In genomic region chr19:31598730-31599238, GRCh38 we compare ENCODE assay signal across 23 cellular contexts.
DNase-seq lines count a peak whose midpoint lies in the region; ATAC-seq and TF ChIP-seq lines count a peak whose summit lies in the region.
"Had no signal": no experiment of that assay in that cellular context is flagged by ENCODE, and none has a peak within 500 bp of the region (broad histone marks: within the 10 kb centered on the region; RNA-seq: fewer than 3 reads in every experiment).

No MANE protein-coding gene starts in this region.

- no peaks in the 10 kb centered on the region for H3K36me3 Mint-ChIP-seq in endodermal cell (ENCODE audit: low read depth)
- H3K36me3 Mint-ChIP-seq: CD14-positive monocyte; CD8-positive, alpha-beta memory T cell had no signal

- ATAC-seq in Right ventricle myocardium superior (ENCODE audit: poor library complexity): no peak
- no peak for ATAC-seq in GM21360 (IDR thresholded peaks at IDR 0.05; ENCODE audit: unreplicated experiment)
- ATAC-seq: GM12878 had no signal

- no peak overlapping the region for H2BK12ac ChIP-seq in mesenchymal stem cell (ENCODE audit: low read length in 2 of 2)

- peak overlapping the region in 1 of 2 experiments; percentile 61 for H3K18ac ChIP-seq in mesenchymal stem cell (ENCODE audit: low read depth in 1 of 2, low read length in 2 of 2)

- no peak overlapping the region for H2BK120ac ChIP-seq in mesenchymal stem cell (ENCODE audit: low read depth, low read length)

- no peak overlapping the region for H3K4me3 ChIP-seq in right atrium auricular region
- no peak overlapping the region for H3K4me3 ChIP-seq in endodermal cell (ENCODE audit: low read length)
- H3K4me3 ChIP-seq in mesenchymal stem cell (ENCODE audit: insufficient read depth in 1 of 2, low read depth in 1 of 2, low read length in 2 of 2): no peak overlapping the region
- H3K4me3 ChIP-seq in vagina: no peak overlapping the region
- H3K4me3 ChIP-seq: BLaER1 treated with 17β-estradiol and CSF1 and Interleukin-3, amounts not matched to agents 10 nM and 100 nM; GM12878 had no signal

- H4K8ac ChIP-seq in mesenchymal stem cell (ENCODE audit: low read length): no peak overlapping the region

- no peak overlapping the region for H3K27ac Mint-ChIP-seq in endodermal cell
- H3K27ac Mint-ChIP-seq: CD4-positive, alpha-beta T cell; CD8-positive, alpha-beta memory T cell had no signal

- H3K9me3 ChIP-seq in right atrium auricular region (no peaks in the 10 kb centered on the region), endodermal cell (ENCODE audit: control insufficient read depth, low read length) (no peaks in the 10 kb centered on the region), mesenchymal stem cell (ENCODE audit: control insufficient read depth, low read length) (no peaks in the 10 kb centered on the region), vagina (no peaks in the 10 kb centered on the region)
- H3K9me3 ChIP-seq: BE2C; BLaER1 treated with 17β-estradiol and CSF1 and Interleukin-3, amounts not matched to agents 10 nM and 100 nM had no signal

- no peak overlapping the region for H2BK5ac ChIP-seq in mesenchymal stem cell (ENCODE audit: low read depth, low read length, poor library complexity, severe bottlenecking)

- H3K23ac ChIP-seq in mesenchymal stem cell (ENCODE audit: low read length in 2 of 2): no peak overlapping the region

- H3K4me2 ChIP-seq in mesenchymal stem cell (ENCODE audit: low read length, poor library complexity, severe bottlenecking): no peak overlapping the region
- H3K4me2 ChIP-seq: BLaER1 treated with 17β-estradiol and CSF1 and Interleukin-3, amounts not matched to agents 10 nM and 100 nM had no signal

- H3K14ac ChIP-seq in mesenchymal stem cell (ENCODE audit: low read length in 2 of 2): no peak overlapping the region

- no peaks in the 10 kb centered on the region for H3K79me1 ChIP-seq in mesenchymal stem cell (replicated peaks; ENCODE audit: low read length, poor library complexity, severe bottlenecking)

- H3K9ac ChIP-seq in endodermal cell (ENCODE audit: extremely low read depth, low read length, poor library complexity, severe bottlenecking) (no peak overlapping the region), mesenchymal stem cell (ENCODE audit: low read length) (no peak overlapping the region)
- H3K9ac ChIP-seq: BLaER1 treated with 17β-estradiol and CSF1 and Interleukin-3, amounts not matched to agents 10 nM and 100 nM had no signal

- no peak overlapping the region for H2AFZ ChIP-seq in mesenchymal stem cell (ENCODE audit: low read depth, low read length)

- H3K27me3 ChIP-seq in right atrium auricular region (no peaks in the 10 kb centered on the region), endodermal cell (ENCODE audit: control insufficient read depth, insufficient read depth, low read length, poor library complexity, severe bottlenecking) (no peaks in the 10 kb centered on the region), mesenchymal stem cell (ENCODE audit: control insufficient read depth in 1 of 2, insufficient read depth in 1 of 2, low read length in 2 of 2) (peaks cover 0 to 4% of the 10 kb centered on the region in 2 experiments), vagina (no peaks in the 10 kb centered on the region)
- H3K27me3 ChIP-seq: BE2C; BLaER1 treated with 17β-estradiol and CSF1 and Interleukin-3, amounts not matched to agents 10 nM and 100 nM had no signal

- intact Hi-C loops in Right ventricle myocardium superior (cut with DNase I) (no loop called here), vagina (cut with DNase I) (no loop called here)

- TF ChIP-seq CTCF in right atrium auricular region (IDR thresholded peaks at IDR 0.05) (no peak), endodermal cell (conservative IDR thresholded peaks at IDR 0.05) (no peak), vagina (IDR thresholded peaks at IDR 0.05) (no peak)

- no peaks in the 10 kb centered on the region for H3K36me3 ChIP-seq in right atrium auricular region
- no peaks in the 10 kb centered on the region for H3K36me3 ChIP-seq in endodermal cell (ENCODE audit: control insufficient read depth, insufficient read depth, low read length)
- no peaks in the 10 kb centered on the region for H3K36me3 ChIP-seq in mesenchymal stem cell (ENCODE audit: control insufficient read depth in 1 of 2, insufficient read depth in 2 of 2, low read depth in 1 of 2, low read length in 2 of 2)
- H3K36me3 ChIP-seq in vagina: no peaks in the 10 kb centered on the region
- H3K36me3 ChIP-seq: BE2C; BLaER1 treated with 17β-estradiol and CSF1 and Interleukin-3, amounts not matched to agents 10 nM and 100 nM had no signal

- H3K9me3 Mint-ChIP-seq in endodermal cell: no peaks in the 10 kb centered on the region
- H3K9me3 Mint-ChIP-seq: CD4-positive, alpha-beta T cell had no signal

- no peak overlapping the region for H3K4me3 Mint-ChIP-seq in endodermal cell
- H3K4me3 Mint-ChIP-seq: CD14-positive monocyte; CD4-positive, alpha-beta T cell; CD8-positive, alpha-beta memory T cell had no signal

- no peak for TF ChIP-seq POLR2A in vagina (IDR thresholded peaks at IDR 0.05)

- WGBS in endodermal cell (ENCODE audit: insufficient coverage in 1 of 2, insufficient read length in 1 of 2), 2 experiments: 82 to 90% methylated on average over 1 of the region's 2 CpGs
- 78% methylated on average over 1 of the region's 2 CpGs for WGBS in mesenchymal stem cell

- no peaks in the 10 kb centered on the region for H3K4me1 Mint-ChIP-seq in endodermal cell
- H3K4me1 Mint-ChIP-seq: CD14-positive monocyte; CD8-positive, alpha-beta memory T cell had no signal

- H3K27me3 Mint-ChIP-seq in endodermal cell (ENCODE audit: insufficient read depth): no peaks in the 10 kb centered on the region
- H3K27me3 Mint-ChIP-seq: CD4-positive, alpha-beta T cell had no signal

- H4K91ac ChIP-seq in mesenchymal stem cell (ENCODE audit: low read length): peak overlapping the region; percentile 41

- peak; percentile 36 for DNase-seq in right atrium auricular region (ENCODE audit: low spot score)
- no peak for DNase-seq in Right ventricle myocardium superior
- peak; percentile 8 for DNase-seq in endodermal cell
- DNase-seq in mesenchymal stem cell: peak; percentile 12
- peak; percentile 61 to 62 for DNase-seq in vagina (ENCODE audit: extremely low spot score in 2 of 2)
- DNase-seq in activated CD4-positive, alpha-beta T cell treated with anti-CD3 and anti-CD28 coated beads for 1 hour: no peak
- no peak for DNase-seq in NCI-H1105 treated with DMSO at 0.1 percent for 48 hours (lab: John Stamatoyannopoulos, UW)
- DNase-seq: ACHN; AML-193; BE2C; CD4-positive, alpha-beta T cell; CD8-positive, alpha-beta memory T cell; DMS 273 treated with DMSO at 0.1 percent for 48 hours; DMS79; EL; GDM1; GOT3; HCEC 1CT had no signal

- H3K27ac ChIP-seq in right atrium auricular region: no peak overlapping the region
- no peak overlapping the region for H3K27ac ChIP-seq in endodermal cell (ENCODE audit: low read depth, low read length)
- no peak overlapping the region for H3K27ac ChIP-seq in mesenchymal stem cell (ENCODE audit: low read length, poor library complexity, severe bottlenecking)
- no peak overlapping the region for H3K27ac ChIP-seq in vagina
- H3K27ac ChIP-seq: 22Rv1; BLaER1 treated with 17β-estradiol and CSF1 and Interleukin-3, amounts not matched to agents 10 nM and 100 nM had no signal

- no peak overlapping the region for H2AK5ac ChIP-seq in mesenchymal stem cell (ENCODE audit: low read length, severe bottlenecking)

- H3K4me1 ChIP-seq in right atrium auricular region (no peaks in the 10 kb centered on the region), endodermal cell (ENCODE audit: control insufficient read depth, insufficient read depth, low read length) (no peaks in the 10 kb centered on the region), mesenchymal stem cell (ENCODE audit: control insufficient read depth, insufficient read depth, low read depth, low read length) (no peaks in the 10 kb centered on the region), vagina (no peaks in the 10 kb centered on the region)
- H3K4me1 ChIP-seq: BE2C had no signal

- H3K4ac ChIP-seq in mesenchymal stem cell (ENCODE audit: low read depth in 1 of 2, low read length in 2 of 2): no peak overlapping the region

- peak overlapping the region; percentile 16 for H2BK15ac ChIP-seq in mesenchymal stem cell (ENCODE audit: low read depth, poor library complexity, severe bottlenecking)

Comparison
In these comparisons a context has a peak if more than half of its experiments do, and no peak if none do; other contexts are left out.
1. DNase-seq: peak in right atrium auricular region (single experiment), endodermal cell (single experiment), mesenchymal stem cell (single experiment) and vagina (2 of 2); none in Right ventricle myocardium superior (single experiment), activated CD4-positive, alpha-beta T cell treated with anti-CD3 and anti-CD28 coated beads for 1 hour (single experiment) and NCI-H1105 treated with DMSO at 0.1 percent for 48 hours (single experiment).